In genomic region chr11:94776351-94777321, GRCh38 we compare ENCODE assay signal across 10 cellular contexts. TPM values are rescaled to one million over a fixed set of nuclear protein-coding genes. Genes with fewer than 3 reads are reported as not detected.
DNase-seq lines count a peak whose midpoint lies in the region; ATAC-seq, FAIRE-seq and TF ChIP-seq lines count a peak whose summit lies in the region.
"Had no signal": no experiment of that assay in that cellular context is flagged by ENCODE, and none has a peak within 500 bp of the region (broad histone marks: within the 10 kb centered on the region; RNA-seq: fewer than 3 reads in every experiment).

No MANE protein-coding gene starts in this region.

- H3K4me1 ChIP-seq in A673 (ENCODE audit: insufficient read depth, low read length, poor library complexity, severe bottlenecking): peaks cover 28% of the 10 kb centered on the region

- H3K36me3 ChIP-seq in A673 (ENCODE audit: insufficient read depth, low read length, poor library complexity, severe bottlenecking): no peaks in the 10 kb centered on the region

- no peaks in the 10 kb centered on the region for H3K9me3 Mint-ChIP-seq in activated CD4-positive, alpha-beta T cell treated with anti-CD3 and anti-CD28 coated beads, Interleukin-2, amount 10 ng/mL, durations not matched to agents 24 days and 14 days

- FAIRE-seq in islet of Langerhans (lab: Jason Lieb, UNC): peak; percentile 64

- CTCF ChIA-PET in A673 (lab: Charles Lee): no interaction called here

- no peaks in the 10 kb centered on the region for H3K36me3 Mint-ChIP-seq in activated CD4-positive, alpha-beta T cell treated with anti-CD3 and anti-CD28 coated beads, Interleukin-2, amount 10 ng/mL, durations not matched to agents 24 days and 14 days (ENCODE audit: low read depth)
- H3K36me3 Mint-ChIP-seq: IgD-negative memory B cell had no signal

- TF ChIP-seq CTCF in A673 (conservative IDR thresholded peaks at IDR 0.05; ENCODE audit: low read depth, low read length): no peak

- peaks cover 19% of the 10 kb centered on the region for H3K4me1 Mint-ChIP-seq in activated CD4-positive, alpha-beta T cell treated with anti-CD3 and anti-CD28 coated beads, Interleukin-2, amount 10 ng/mL, durations not matched to agents 24 days and 14 days

- no peaks in the 10 kb centered on the region for H3K27me3 ChIP-seq in A673 (replicated peaks; ENCODE audit: insufficient read depth, low read depth, low read length, poor library complexity)

- no peak overlapping the region for H3K27ac Mint-ChIP-seq in activated CD4-positive, alpha-beta T cell treated with anti-CD3 and anti-CD28 coated beads, Interleukin-2, amount 10 ng/mL, durations not matched to agents 24 days and 14 days

- POLR2A ChIA-PET in A673 (lab: Charles Lee; ENCODE audit: low non-redundant PET): no interaction called here

- H3K4me3 ChIP-seq in A673 (ENCODE audit: low read depth, low read length, poor library complexity, severe bottlenecking): no peak overlapping the region

- no peaks in the 10 kb centered on the region for H3K9me3 ChIP-seq in A673 (ENCODE audit: low read depth, low read length, poor library complexity, severe bottlenecking)

- no peak overlapping the region for H3K4me3 Mint-ChIP-seq in activated CD4-positive, alpha-beta T cell treated with anti-CD3 and anti-CD28 coated beads, Interleukin-2, amount 10 ng/mL, durations not matched to agents 24 days and 14 days
- H3K4me3 Mint-ChIP-seq: IgD-negative memory B cell had no signal

- no peak for ATAC-seq in HG03342 (IDR thresholded peaks at IDR 0.05; ENCODE audit: unreplicated experiment)

- H3K27ac ChIP-seq in A673 (ENCODE audit: low read depth, low read length, poor library complexity, severe bottlenecking): no peak overlapping the region

- DNase-seq in A673 (ENCODE audit: low spot score) (peak; percentile 77), HCEC 1CT (peak; percentile 79), SHP77 (lab: John Stamatoyannopoulos, UW) (peak; percentile 37 to 57), NCI-H1048 (lab: John Stamatoyannopoulos, UW) (no peak), activated T-cell treated with anti-CD3 and anti-CD28 coated beads for 4 hours (no peak)
- no peak for DNase-seq in activated CD4-positive, alpha-beta T cell treated with anti-CD3 and anti-CD28 coated beads, Interleukin-2, amount 10 ng/mL, durations not matched to agents 24 days and 14 days
- DNase-seq: GDM1 had no signal

- BruUV-seq in A673 (replicated peaks; lab: Mats Ljungman, UMichigan): no TSS peak

- H3K27me3 Mint-ChIP-seq in activated CD4-positive, alpha-beta T cell treated with anti-CD3 and anti-CD28 coated beads, Interleukin-2, amount 10 ng/mL, durations not matched to agents 24 days and 14 days: peaks cover 15% of the 10 kb centered on the region

- intact Hi-C loops in A673 (cut with micrococcal nuclease; ENCODE audit: unreplicated experiment): loop anchor here (10.0 kb wide), 1 partner anchor 288 kb away; the partner anchor contains the start of gene SRSF8
- intact Hi-C loops in activated CD4-positive, alpha-beta T cell treated with anti-CD3 and anti-CD28 coated beads, Interleukin-2, amount 10 ng/mL, durations not matched to agents 24 days and 14 days (cut with micrococcal nuclease): no loop called here

RNA-seq across cellular contexts. Expression of gene AMOTL1, which starts 8.5 kb away (rescaled TPM):
- 67.8 and 68.5 TPM in 2 replicates for total RNA-seq in A673 (2021)
- 5.4 and 5.9 TPM in 2 replicates for total RNA-seq in activated CD4-positive, alpha-beta T cell treated with anti-CD3 and anti-CD28 coated beads, Interleukin-2, amount 10 ng/mL, durations not matched to agents 24 days and 14 days

Comparison
In these comparisons a context has a peak if more than half of its experiments do, and no peak if none do; other contexts are left out.
1. DNase-seq: peak in A673 (single experiment), HCEC 1CT (single experiment) and SHP77 (2 of 2); none in NCI-H1048 (single experiment), activated CD4-positive, alpha-beta T cell treated with anti-CD3 and anti-CD28 coated beads, Interleukin-2, amount 10 ng/mL, durations not matched to agents 24 days and 14 days (single experiment) and activated T-cell treated with anti-CD3 and anti-CD28 coated beads for 4 hours (single experiment).